ENCODE assay signal across 1 cellular context in genomic region chr5:151085517-151086031, GRCh38.
TF ChIP-seq lines count a peak whose summit lies in the region.

No MANE protein-coding gene starts in this region.

TF ChIP-seq in HepG2, 621 proteins besides CTCF, POLR2A, EP300 and RAD21 (continued from another document and continues in another):
- no peak for TF ChIP-seq ZSCAN31 (CRISPR knock-in tag; IDR thresholded peaks at IDR 0.05; ENCODE audit: low read depth)
- TF ChIP-seq ZKSCAN8 (CRISPR knock-in tag; IDR thresholded peaks at IDR 0.05; ENCODE audit: borderline replicate concordance), result no peak
- 0 out of 2 replicates have a peak, but pooled peaks have one; percentile 49 for TF ChIP-seq PHF20 (CRISPR knock-in tag; IDR thresholded peaks at IDR 0.05)
- TF ChIP-seq RFX5 (IDR thresholded peaks at IDR 0.05; ENCODE audit: low read depth, low read length), result 0 out of 2 replicates have a peak, but pooled peaks have one; percentile 43
- TF ChIP-seq ZNF749 (CRISPR knock-in tag; IDR thresholded peaks at IDR 0.05; ENCODE audit: borderline replicate concordance), result no peak
- TF ChIP-seq ZNF605 (CRISPR knock-in tag; IDR thresholded peaks at IDR 0.05), result peak; percentile 26; the same call in 1 of the 2 replicates
- TF ChIP-seq KDM5B (CRISPR knock-in tag; IDR thresholded peaks at IDR 0.05; ENCODE audit: borderline replicate concordance), result peak; percentile 31; the same call in 1 of the 2 replicates
- TF ChIP-seq ZNF207 (IDR thresholded peaks at IDR 0.05; ENCODE audit: borderline replicate concordance), result no peak
- TF ChIP-seq SNAI1 (CRISPR knock-in tag; IDR thresholded peaks at IDR 0.05; ENCODE audit: borderline replicate concordance), result no peak
- TF ChIP-seq ZNF558 (CRISPR knock-in tag; IDR thresholded peaks at IDR 0.05; ENCODE audit: borderline replicate concordance), result 0 out of 2 replicates have a peak, but pooled peaks have one; percentile 38
- no peak for TF ChIP-seq CREB1 (IDR thresholded peaks at IDR 0.05)
- peak; percentile 65; the same call in 1 of the 2 replicates for TF ChIP-seq CREB1 (CRISPR knock-in tag; IDR thresholded peaks at IDR 0.05)
- no peak for TF ChIP-seq DNMT1 (CRISPR knock-in tag; IDR thresholded peaks at IDR 0.05)
- TF ChIP-seq ZNF512B (CRISPR knock-in tag; IDR thresholded peaks at IDR 0.05; ENCODE audit: borderline replicate concordance), result no peak
- no peak for TF ChIP-seq ZNF333 (CRISPR knock-in tag; IDR thresholded peaks at IDR 0.05; ENCODE audit: borderline replicate concordance)
- TF ChIP-seq ZNF879 (CRISPR knock-in tag; IDR thresholded peaks at IDR 0.05), result no peak
- peak; percentile 40; the same call in 1 of the 2 replicates for TF ChIP-seq HDAC1 (CRISPR knock-in tag; IDR thresholded peaks at IDR 0.05)
- no peak for TF ChIP-seq ZFP37 (CRISPR knock-in tag; IDR thresholded peaks at IDR 0.05; ENCODE audit: borderline replicate concordance)
- no peak for TF ChIP-seq ZNF703 (CRISPR knock-in tag; IDR thresholded peaks at IDR 0.05; ENCODE audit: borderline replicate concordance)
- TF ChIP-seq, protein P1, sequence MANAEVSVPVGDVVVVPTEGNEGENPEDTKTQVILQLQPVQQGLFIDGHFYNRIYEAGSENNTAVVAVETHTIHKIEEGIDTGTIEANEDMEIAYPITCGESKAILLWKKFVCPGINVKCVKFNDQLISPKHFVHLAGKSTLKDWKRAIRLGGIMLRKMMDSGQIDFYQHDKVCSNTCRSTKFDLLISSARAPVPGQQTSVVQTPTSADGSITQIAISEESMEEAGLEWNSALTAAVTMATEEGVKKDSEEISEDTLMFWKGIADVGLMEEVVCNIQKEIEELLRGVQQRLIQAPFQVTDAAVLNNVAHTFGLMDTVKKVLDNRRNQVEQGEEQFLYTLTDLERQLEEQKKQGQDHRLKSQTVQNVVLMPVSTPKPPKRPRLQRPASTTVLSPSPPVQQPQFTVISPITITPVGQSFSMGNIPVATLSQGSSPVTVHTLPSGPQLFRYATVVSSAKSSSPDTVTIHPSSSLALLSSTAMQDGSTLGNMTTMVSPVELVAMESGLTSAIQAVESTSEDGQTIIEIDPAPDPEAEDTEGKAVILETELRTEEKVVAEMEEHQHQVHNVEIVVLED (CRISPR knock-in tag; IDR thresholded peaks at IDR 0.05; ENCODE audit: borderline replicate concordance), result no peak
- TF ChIP-seq, protein P2, sequence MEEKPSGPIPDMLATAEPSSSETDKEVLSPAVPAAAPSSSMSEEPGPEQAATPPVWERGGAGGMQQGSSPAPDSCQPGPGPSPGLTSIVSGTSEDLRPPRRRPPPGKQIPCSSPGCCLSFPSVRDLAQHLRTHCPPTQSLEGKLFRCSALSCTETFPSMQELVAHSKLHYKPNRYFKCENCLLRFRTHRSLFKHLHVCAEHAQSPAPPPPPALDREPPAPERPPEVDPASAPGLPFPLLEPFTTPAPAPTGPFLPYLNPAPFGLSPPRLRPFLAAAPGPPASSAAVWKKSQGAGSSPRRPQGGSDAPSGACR (CRISPR knock-in tag; IDR thresholded peaks at IDR 0.05), result 0 out of 2 replicates have a peak, but pooled peaks have one; percentile 47
- TF ChIP-seq, protein P3, sequence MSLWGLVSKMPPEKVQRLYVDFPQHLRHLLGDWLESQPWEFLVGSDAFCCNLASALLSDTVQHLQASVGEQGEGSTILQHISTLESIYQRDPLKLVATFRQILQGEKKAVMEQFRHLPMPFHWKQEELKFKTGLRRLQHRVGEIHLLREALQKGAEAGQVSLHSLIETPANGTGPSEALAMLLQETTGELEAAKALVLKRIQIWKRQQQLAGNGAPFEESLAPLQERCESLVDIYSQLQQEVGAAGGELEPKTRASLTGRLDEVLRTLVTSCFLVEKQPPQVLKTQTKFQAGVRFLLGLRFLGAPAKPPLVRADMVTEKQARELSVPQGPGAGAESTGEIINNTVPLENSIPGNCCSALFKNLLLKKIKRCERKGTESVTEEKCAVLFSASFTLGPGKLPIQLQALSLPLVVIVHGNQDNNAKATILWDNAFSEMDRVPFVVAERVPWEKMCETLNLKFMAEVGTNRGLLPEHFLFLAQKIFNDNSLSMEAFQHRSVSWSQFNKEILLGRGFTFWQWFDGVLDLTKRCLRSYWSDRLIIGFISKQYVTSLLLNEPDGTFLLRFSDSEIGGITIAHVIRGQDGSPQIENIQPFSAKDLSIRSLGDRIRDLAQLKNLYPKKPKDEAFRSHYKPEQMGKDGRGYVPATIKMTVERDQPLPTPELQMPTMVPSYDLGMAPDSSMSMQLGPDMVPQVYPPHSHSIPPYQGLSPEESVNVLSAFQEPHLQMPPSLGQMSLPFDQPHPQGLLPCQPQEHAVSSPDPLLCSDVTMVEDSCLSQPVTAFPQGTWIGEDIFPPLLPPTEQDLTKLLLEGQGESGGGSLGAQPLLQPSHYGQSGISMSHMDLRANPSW (CRISPR knock-in tag; IDR thresholded peaks at IDR 0.05; ENCODE audit: borderline replicate concordance), result no peak
- TF ChIP-seq PHF21A (CRISPR knock-in tag; IDR thresholded peaks at IDR 0.05), result peak; percentile 46; the same call in 1 of the 2 replicates
- TF ChIP-seq, protein P4, sequence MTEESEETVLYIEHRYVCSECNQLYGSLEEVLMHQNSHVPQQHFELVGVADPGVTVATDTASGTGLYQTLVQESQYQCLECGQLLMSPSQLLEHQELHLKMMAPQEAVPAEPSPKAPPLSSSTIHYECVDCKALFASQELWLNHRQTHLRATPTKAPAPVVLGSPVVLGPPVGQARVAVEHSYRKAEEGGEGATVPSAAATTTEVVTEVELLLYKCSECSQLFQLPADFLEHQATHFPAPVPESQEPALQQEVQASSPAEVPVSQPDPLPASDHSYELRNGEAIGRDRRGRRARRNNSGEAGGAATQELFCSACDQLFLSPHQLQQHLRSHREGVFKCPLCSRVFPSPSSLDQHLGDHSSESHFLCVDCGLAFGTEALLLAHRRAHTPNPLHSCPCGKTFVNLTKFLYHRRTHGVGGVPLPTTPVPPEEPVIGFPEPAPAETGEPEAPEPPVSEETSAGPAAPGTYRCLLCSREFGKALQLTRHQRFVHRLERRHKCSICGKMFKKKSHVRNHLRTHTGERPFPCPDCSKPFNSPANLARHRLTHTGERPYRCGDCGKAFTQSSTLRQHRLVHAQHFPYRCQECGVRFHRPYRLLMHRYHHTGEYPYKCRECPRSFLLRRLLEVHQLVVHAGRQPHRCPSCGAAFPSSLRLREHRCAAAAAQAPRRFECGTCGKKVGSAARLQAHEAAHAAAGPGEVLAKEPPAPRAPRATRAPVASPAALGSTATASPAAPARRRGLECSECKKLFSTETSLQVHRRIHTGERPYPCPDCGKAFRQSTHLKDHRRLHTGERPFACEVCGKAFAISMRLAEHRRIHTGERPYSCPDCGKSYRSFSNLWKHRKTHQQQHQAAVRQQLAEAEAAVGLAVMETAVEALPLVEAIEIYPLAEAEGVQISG (CRISPR knock-in tag; IDR thresholded peaks at IDR 0.05), result no peak
- TF ChIP-seq ZNF547 (CRISPR knock-in tag; IDR thresholded peaks at IDR 0.05), result 0 out of 2 replicates have a peak, but pooled peaks have one; percentile 54
- TF ChIP-seq, protein P5, sequence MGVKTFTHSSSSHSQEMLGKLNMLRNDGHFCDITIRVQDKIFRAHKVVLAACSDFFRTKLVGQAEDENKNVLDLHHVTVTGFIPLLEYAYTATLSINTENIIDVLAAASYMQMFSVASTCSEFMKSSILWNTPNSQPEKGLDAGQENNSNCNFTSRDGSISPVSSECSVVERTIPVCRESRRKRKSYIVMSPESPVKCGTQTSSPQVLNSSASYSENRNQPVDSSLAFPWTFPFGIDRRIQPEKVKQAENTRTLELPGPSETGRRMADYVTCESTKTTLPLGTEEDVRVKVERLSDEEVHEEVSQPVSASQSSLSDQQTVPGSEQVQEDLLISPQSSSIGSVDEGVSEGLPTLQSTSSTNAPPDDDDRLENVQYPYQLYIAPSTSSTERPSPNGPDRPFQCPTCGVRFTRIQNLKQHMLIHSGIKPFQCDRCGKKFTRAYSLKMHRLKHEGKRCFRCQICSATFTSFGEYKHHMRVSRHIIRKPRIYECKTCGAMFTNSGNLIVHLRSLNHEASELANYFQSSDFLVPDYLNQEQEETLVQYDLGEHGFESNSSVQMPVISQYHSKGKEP (CRISPR knock-in tag; IDR thresholded peaks at IDR 0.05), result no peak
- 0 out of 2 replicates have a peak, but pooled peaks have one; percentile 41 for TF ChIP-seq ZNF292 (CRISPR knock-in tag; IDR thresholded peaks at IDR 0.05; ENCODE audit: borderline replicate concordance, low read depth)
- peak; percentile 30; the same call in 1 of the 2 replicates for TF ChIP-seq ZFY (CRISPR knock-in tag; IDR thresholded peaks at IDR 0.05)
- TF ChIP-seq ZNF790 (CRISPR knock-in tag; IDR thresholded peaks at IDR 0.05; ENCODE audit: borderline replicate concordance), result no peak
- no peak for TF ChIP-seq STAT5B (CRISPR knock-in tag; IDR thresholded peaks at IDR 0.05)
- TF ChIP-seq ZNF430 (CRISPR knock-in tag; IDR thresholded peaks at IDR 0.05), result 0 out of 2 replicates have a peak, but pooled peaks have one; percentile 32
- TF ChIP-seq STAG1 (CRISPR knock-in tag; IDR thresholded peaks at IDR 0.05), result no peak
- TF ChIP-seq ZNF354B (CRISPR knock-in tag; IDR thresholded peaks at IDR 0.05), result no peak
- peak; percentile 48 for TF ChIP-seq SAP130 (CRISPR knock-in tag; IDR thresholded peaks at IDR 0.05; ENCODE audit: low read depth)
- no peak for TF ChIP-seq ZBTB43 (CRISPR knock-in tag; conservative IDR thresholded peaks at IDR 0.05)
- TF ChIP-seq HINFP (CRISPR knock-in tag; IDR thresholded peaks at IDR 0.05; ENCODE audit: low read depth), result no peak
- TF ChIP-seq, protein P6, sequence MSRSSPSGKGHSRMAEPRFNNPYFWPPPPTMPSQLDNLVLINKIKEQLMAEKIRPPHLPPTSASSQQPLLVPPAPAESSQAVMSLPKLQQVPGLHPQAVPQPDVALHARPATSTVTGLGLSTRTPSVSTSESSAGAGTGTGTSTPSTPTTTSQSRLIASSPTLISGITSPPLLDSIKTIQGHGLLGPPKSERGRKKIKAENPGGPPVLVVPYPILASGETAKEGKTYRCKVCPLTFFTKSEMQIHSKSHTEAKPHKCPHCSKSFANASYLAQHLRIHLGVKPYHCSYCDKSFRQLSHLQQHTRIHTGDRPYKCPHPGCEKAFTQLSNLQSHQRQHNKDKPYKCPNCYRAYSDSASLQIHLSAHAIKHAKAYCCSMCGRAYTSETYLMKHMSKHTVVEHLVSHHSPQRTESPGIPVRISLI (CRISPR knock-in tag; IDR thresholded peaks at IDR 0.05; ENCODE audit: borderline replicate concordance), result no peak
- no peak for TF ChIP-seq ZNF276 (CRISPR knock-in tag; IDR thresholded peaks at IDR 0.05; ENCODE audit: low read depth)
